1 cellular context compared by ENCODE assay signal in genomic region chr10:6279540-6280267, GRCh38.
TF ChIP-seq lines count a peak whose summit lies in the region.

No MANE protein-coding gene starts in this region.

TF ChIP-seq in HCT116, 20 proteins besides CTCF, POLR2A, EP300 and RAD21 (continued from another document):
- TF ChIP-seq ELF1 (IDR thresholded peaks at IDR 0.05; ENCODE audit: borderline replicate concordance, low read depth), result no peak
